8 cellular contexts compared by ENCODE assay signal in the genomic region with DNA sequence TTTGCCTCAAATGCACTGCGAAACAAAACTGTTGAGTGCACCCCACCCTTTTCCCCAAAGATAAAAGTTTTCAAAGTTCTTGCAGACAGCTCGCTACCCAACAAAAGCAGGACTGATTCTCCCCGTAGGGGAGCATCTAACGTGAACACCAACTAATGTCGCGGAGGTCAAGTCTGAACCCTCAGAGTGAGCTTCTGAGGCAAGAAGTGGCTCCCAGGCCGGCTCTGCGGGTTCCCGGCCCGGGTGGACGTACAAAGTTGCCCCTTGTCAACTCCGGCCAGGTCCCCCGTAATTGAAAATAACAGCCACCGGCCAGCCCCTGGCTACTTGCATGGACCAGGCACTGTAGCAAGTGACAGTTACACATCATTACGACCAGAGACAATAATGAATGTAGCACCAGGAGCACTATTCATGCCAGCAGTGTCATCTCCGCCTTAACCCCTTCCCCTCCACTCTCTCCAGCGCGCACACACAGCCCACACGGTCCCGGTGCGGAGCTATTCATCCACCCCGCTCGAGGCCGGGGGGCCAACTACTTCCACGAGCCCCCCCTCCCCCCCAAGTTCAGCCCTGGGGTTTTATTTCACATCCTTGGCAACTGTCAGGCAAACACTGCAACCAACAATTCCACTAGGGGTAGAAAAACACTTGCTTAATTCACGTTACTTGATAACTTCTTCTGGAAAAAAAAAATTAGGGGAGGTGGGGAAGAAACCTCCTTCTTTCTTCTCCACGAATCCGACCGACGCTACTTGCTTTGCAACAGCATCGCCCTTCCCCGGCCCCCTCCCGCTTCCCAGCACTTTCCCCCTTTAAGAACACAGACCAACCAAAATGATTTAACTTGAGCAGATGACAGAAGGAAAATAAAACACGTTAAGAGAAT. TPM values are rescaled to one million over a fixed set of nuclear protein-coding genes. Genes with fewer than 3 reads are reported as not detected.
DNase-seq lines count a peak whose midpoint lies in the region; ATAC-seq lines count a peak whose summit lies in the region.

No MANE protein-coding gene starts in this region.

- H3K9ac ChIP-seq in BLaER1 treated with 17β-estradiol and CSF1 and Interleukin-3, amounts not matched to agents 10 nM and 100 nM, result peak overlapping the region; percentile 73 to 93 (median 87)
- peak overlapping the region; percentile 45 to 81 for H3K9ac ChIP-seq in stomach smooth muscle (ENCODE audit: low read length in 2 of 2)

- H3K9me3 Mint-ChIP-seq in activated CD4-positive, alpha-beta memory T cell treated with anti-CD3 and anti-CD28 coated beads, Interleukin-2, amount 10 ng/mL, durations not matched to agents 7 days and 5 days, result no peaks in the 10 kb centered on the region

- POLR2A ChIA-PET in activated CD4-positive, alpha-beta memory T cell treated with anti-CD3 and anti-CD28 coated beads, Interleukin-2, amount 10 ng/mL, durations not matched to agents 7 days and 5 days (lab: Charles Lee), result interaction anchor here (0.6 to 8.1 kb wide), 20 partner anchors 9 to 395 kb away, joined by 3 to 146 read pairs (median 5); no protein-coding TSS in a partner anchor

- H3K4me2 ChIP-seq in BLaER1 treated with 17β-estradiol and CSF1 and Interleukin-3, amounts not matched to agents 10 nM and 100 nM, result peak overlapping the region; percentile 76 to 96 (median 89)

- H3K4me3 ChIP-seq in BLaER1 treated with 17β-estradiol and CSF1 and Interleukin-3, amounts not matched to agents 10 nM and 100 nM, result peak overlapping the region; percentile 74 to 97 (median 87)
- H3K4me3 ChIP-seq in stomach smooth muscle (ENCODE audit: low read length in 2 of 2), result peak overlapping the region; percentile 88 to 92

- H3K27ac ChIP-seq in BLaER1 treated with 17β-estradiol and CSF1 and Interleukin-3, amounts not matched to agents 10 nM and 100 nM, result peak overlapping the region; percentile 11 to 96 (median 81); a peak in 20 of 22 replicates
- H3K27ac ChIP-seq in KOPT-K1 (ENCODE audit: low read depth, low read length, poor library complexity, severe bottlenecking), result peak overlapping the region; percentile 83
- H3K27ac ChIP-seq in stomach smooth muscle (ENCODE audit: low read length), result peak overlapping the region; percentile 81

- H3K4me1 ChIP-seq in BLaER1 treated with 17β-estradiol and CSF1 and Interleukin-3, amounts not matched to agents 10 nM and 100 nM, result peaks cover 18 to 43% (median 36%) of the 10 kb centered on the region in 10 experiments
- peaks cover 10% of the 10 kb centered on the region for H3K4me1 ChIP-seq in stomach smooth muscle (ENCODE audit: control insufficient read depth, insufficient read depth, low read length)

- peak overlapping the region; percentile 100 for H3K27ac Mint-ChIP-seq in activated CD4-positive, alpha-beta memory T cell treated with anti-CD3 and anti-CD28 coated beads, Interleukin-2, amount 10 ng/mL, durations not matched to agents 7 days and 5 days

- ATAC-seq in HG03469 (IDR thresholded peaks at IDR 0.05; ENCODE audit: unreplicated experiment) (no peak), GM18870 (IDR thresholded peaks at IDR 0.05; ENCODE audit: unreplicated experiment) (no peak)

- peaks cover 0 to 34% (median 5%) of the 10 kb centered on the region in 11 experiments; a peak in 9 of 22 replicates for H4K20me1 ChIP-seq in BLaER1 treated with 17β-estradiol and CSF1 and Interleukin-3, amounts not matched to agents 10 nM and 100 nM

- CTCF ChIA-PET in activated CD4-positive, alpha-beta memory T cell treated with anti-CD3 and anti-CD28 coated beads, Interleukin-2, amount 10 ng/mL, durations not matched to agents 7 days and 5 days (lab: Charles Lee), result interaction anchor here (1.1 to 11.3 kb wide), 4 partner anchors 8 to 154 kb away, joined by 3 to 76 read pairs (median 4); no protein-coding TSS in a partner anchor

- H3K4me1 Mint-ChIP-seq in activated CD4-positive, alpha-beta memory T cell treated with anti-CD3 and anti-CD28 coated beads, Interleukin-2, amount 10 ng/mL, durations not matched to agents 7 days and 5 days, result peaks cover 42% of the 10 kb centered on the region

- H3K36me3 ChIP-seq in BLaER1 treated with 17β-estradiol and CSF1 and Interleukin-3, amounts not matched to agents 10 nM and 100 nM, result peaks cover 0 to 5% (median 0%) of the 10 kb centered on the region in 11 experiments; a peak in 1 of 22 replicates
- H3K36me3 ChIP-seq in KOPT-K1 (ENCODE audit: insufficient read depth, low read length) (no peaks in the 10 kb centered on the region), stomach smooth muscle (ENCODE audit: control insufficient read depth in 2 of 2, insufficient read depth in 2 of 2, low read length in 2 of 2) (no peaks in the 10 kb centered on the region)

- no peaks in the 10 kb centered on the region for H3K27me3 Mint-ChIP-seq in activated CD4-positive, alpha-beta memory T cell treated with anti-CD3 and anti-CD28 coated beads, Interleukin-2, amount 10 ng/mL, durations not matched to agents 7 days and 5 days

- H3K9me3 ChIP-seq in BLaER1 treated with 17β-estradiol and CSF1 and Interleukin-3, amounts not matched to agents 10 nM and 100 nM (replicated peaks in 1 of 11), result peaks cover 0 to 3% (median 0%) of the 10 kb centered on the region in 11 experiments; a peak in 1 of 22 replicates
- H3K9me3 ChIP-seq in KOPT-K1 (ENCODE audit: insufficient read depth, low read length, poor library complexity, severe bottlenecking) (no peaks in the 10 kb centered on the region), stomach smooth muscle (ENCODE audit: control insufficient read depth in 2 of 2, low read length in 2 of 2) (no peaks in the 10 kb centered on the region)

- H3K36me3 Mint-ChIP-seq in activated CD4-positive, alpha-beta memory T cell treated with anti-CD3 and anti-CD28 coated beads, Interleukin-2, amount 10 ng/mL, durations not matched to agents 7 days and 5 days (ENCODE audit: low read depth), result peaks cover 11% of the 10 kb centered on the region

- H3K4me3 Mint-ChIP-seq in activated CD4-positive, alpha-beta memory T cell treated with anti-CD3 and anti-CD28 coated beads, Interleukin-2, amount 10 ng/mL, durations not matched to agents 7 days and 5 days, result peak overlapping the region; percentile 97

- H3K27me3 ChIP-seq in BLaER1 treated with 17β-estradiol and CSF1 and Interleukin-3, amounts not matched to agents 10 nM and 100 nM, result no peaks in the 10 kb centered on the region
- no peaks in the 10 kb centered on the region for H3K27me3 ChIP-seq in stomach smooth muscle (ENCODE audit: control insufficient read depth in 1 of 2, insufficient read depth in 2 of 2, low read length in 2 of 2)

- peak; percentile 54 for DNase-seq in activated CD4-positive, alpha-beta memory T cell treated with anti-CD3 and anti-CD28 coated beads, Interleukin-2, amount 10 ng/mL, durations not matched to agents 7 days and 5 days
- peak; percentile 29 for DNase-seq in effector CD8-positive, alpha-beta T cell (lab: John Stamatoyannopoulos, UW)
- peak; percentile 38 for DNase-seq in midbrain (lab: John Stamatoyannopoulos, UW)

RNA-seq across cellular contexts. Expression of a gene that starts 1.2 kb away (rescaled TPM):
- total RNA-seq in activated CD4-positive, alpha-beta memory T cell treated with anti-CD3 and anti-CD28 coated beads, Interleukin-2, amount 10 ng/mL, durations not matched to agents 7 days and 5 days, result 10 to 100 TPM; 32.7 to 33.5 TPM
